In the genomic region with DNA sequence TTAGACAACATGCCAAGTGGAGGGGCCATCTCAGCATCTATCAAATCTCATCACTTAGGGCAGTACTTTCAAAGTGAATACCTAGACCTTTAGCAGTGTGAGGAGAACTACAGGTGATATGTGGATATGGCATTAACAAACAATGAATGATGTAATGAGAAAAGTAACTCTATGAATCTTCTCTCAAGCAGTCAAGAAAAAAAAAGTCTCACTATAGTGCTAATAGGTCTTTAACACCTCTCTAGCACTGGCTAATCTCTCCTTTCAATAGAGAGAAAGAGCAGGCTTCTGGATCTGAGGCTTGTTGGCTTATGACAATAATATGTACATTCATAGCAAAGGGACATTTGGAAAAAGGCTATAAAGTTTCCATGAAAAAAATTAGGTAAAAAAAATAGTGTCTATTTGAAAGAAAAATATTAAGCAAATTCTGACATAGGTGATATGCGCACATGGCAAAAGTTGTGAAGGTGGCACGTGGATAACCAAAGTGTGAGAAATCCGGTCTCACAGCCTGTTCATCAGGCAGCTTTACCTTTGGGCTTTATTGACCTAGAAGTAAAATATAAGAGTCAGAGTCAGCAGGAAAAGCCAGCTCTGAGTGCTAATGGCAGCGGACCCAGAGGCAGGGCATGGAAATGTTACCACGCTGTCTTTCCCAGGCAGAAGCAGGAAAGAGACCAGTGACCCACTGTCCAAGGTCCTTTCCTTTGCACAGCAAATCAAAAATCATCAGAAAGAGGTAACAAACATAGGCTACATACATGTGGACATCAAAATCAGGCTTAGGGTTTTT, we compare ENCODE assay signal across 15 cellular contexts.
A peak's percentile ranks its signal among the peaks of the same experiment; 100 is the strongest.
DNase-seq lines count a peak whose midpoint lies in the region; ATAC-seq and TF ChIP-seq lines count a peak whose summit lies in the region.
"Had no signal": no experiment of that assay in that cellular context is flagged by ENCODE, and none has a peak within 500 bp of the region (broad histone marks: within the 10 kb centered on the region; RNA-seq: fewer than 3 reads in every experiment).

No MANE protein-coding gene starts in this region.

- intact Hi-C loops in cardiac septum (cut with DNase I) = loop anchor here (5.0 kb wide), 1 partner anchor 205 kb away; a partner anchor contains a TSS

- no peaks in the 10 kb centered on the region for H3K9me3 ChIP-seq in cardiac muscle cell (ENCODE audit: low read depth)

- peaks cover 37% of the 10 kb centered on the region for H3K4me1 Mint-ChIP-seq in endothelial cell (ENCODE audit: unreplicated experiment)
- peaks cover 6% of the 10 kb centered on the region for H3K4me1 Mint-ChIP-seq in stimulated activated memory B cell treated with anti-CD40 and anti-IgM and Interleukin-4, amounts not matched to agents 10 μg/mL and 1 μg/mL and 100 μg/mL, for 72 hours

- H3K4me3 Mint-ChIP-seq in endothelial cell (ENCODE audit: unreplicated experiment) = no peak overlapping the region
- H3K4me3 Mint-ChIP-seq in stimulated activated memory B cell treated with anti-CD40 and anti-IgM and Interleukin-4, amounts not matched to agents 10 μg/mL and 1 μg/mL and 100 μg/mL, for 72 hours = no peak overlapping the region
- H3K4me3 Mint-ChIP-seq: activated CD8-positive, alpha-beta T cell treated with anti-CD3 and anti-CD28 coated beads, Interleukin-2, amount 10 ng/mL, durations not matched to agents 7 days and 5 days had no signal

- no peak overlapping the region for H3K4me3 ChIP-seq in cardiac muscle cell

- H3K27me3 Mint-ChIP-seq in endothelial cell (ENCODE audit: unreplicated experiment) = no peaks in the 10 kb centered on the region
- no peaks in the 10 kb centered on the region for H3K27me3 Mint-ChIP-seq in stimulated activated memory B cell treated with anti-CD40 and anti-IgM and Interleukin-4, amounts not matched to agents 10 μg/mL and 1 μg/mL and 100 μg/mL, for 72 hours

- H3K27ac ChIP-seq in cardiac muscle cell = peak overlapping the region; percentile 81

- TF ChIP-seq CTCF in cardiac muscle cell (IDR thresholded peaks at IDR 0.05; ENCODE audit: low read depth, low read length) (no peak), endothelial cell (IDR thresholded peaks at IDR 0.05; ENCODE audit: unreplicated experiment) (no peak)

- no peak overlapping the region for H3K27ac Mint-ChIP-seq in endothelial cell (ENCODE audit: unreplicated experiment)
- no peak overlapping the region for H3K27ac Mint-ChIP-seq in stimulated activated memory B cell treated with anti-CD40 and anti-IgM and Interleukin-4, amounts not matched to agents 10 μg/mL and 1 μg/mL and 100 μg/mL, for 72 hours
- H3K27ac Mint-ChIP-seq: activated CD8-positive, alpha-beta T cell treated with anti-CD3 and anti-CD28 coated beads, Interleukin-2, amount 10 ng/mL, durations not matched to agents 7 days and 5 days; activated T-helper 2 cell treated with anti-CD3 and anti-CD28 coated beads, Interferon-gamma antibody, Interleukin-2, Interleukin-4, amounts not matched to agents 10 μg/mL and 5 μg/mL and 100 μg/mL, durations not matched to agents 14 hours and 24 hours and 36 hours had no signal

- ATAC-seq in GM18868 (IDR thresholded peaks at IDR 0.05; ENCODE audit: unreplicated experiment) = no peak
- no peak for ATAC-seq in stimulated activated memory B cell treated with anti-CD40 and anti-IgM and Interleukin-4, amounts not matched to agents 10 μg/mL and 1 μg/mL and 100 μg/mL, for 72 hours
- ATAC-seq: activated CD8-positive, alpha-beta T cell treated with anti-CD3 and anti-CD28 coated beads, Interleukin-2, amount 10 ng/mL, durations not matched to agents 7 days and 5 days; sciatic nerve had no signal

- no peaks in the 10 kb centered on the region for H3K9me3 Mint-ChIP-seq in endothelial cell (ENCODE audit: unreplicated experiment)
- H3K9me3 Mint-ChIP-seq in stimulated activated memory B cell treated with anti-CD40 and anti-IgM and Interleukin-4, amounts not matched to agents 10 μg/mL and 1 μg/mL and 100 μg/mL, for 72 hours = no peaks in the 10 kb centered on the region
- H3K9me3 Mint-ChIP-seq: activated T-helper 2 cell treated with anti-CD3 and anti-CD28 coated beads, Interferon-gamma antibody, Interleukin-2, Interleukin-4, amounts not matched to agents 10 μg/mL and 5 μg/mL and 100 μg/mL, durations not matched to agents 14 hours and 24 hours and 36 hours had no signal

- no peak for TF ChIP-seq POLR2A in erythroblast (IDR thresholded peaks at IDR 0.05; ENCODE audit: low read length)

- no peaks in the 10 kb centered on the region for H3K27me3 ChIP-seq in cardiac muscle cell

- DNase-seq in cardiac muscle cell (ENCODE audit: low read depth in 1 of 2, low spot score in 1 of 2) (peak in 1 of 2 donors; percentile 56), cardiac septum (ENCODE audit: low spot score) (no peak), endothelial cell (ENCODE audit: low spot score) (peak; percentile 15), lung microvascular endothelial cell (ENCODE audit: low read depth in 2 of 2) (peak; percentile 80 to 99), erythroblast (lab: John Stamatoyannopoulos, UW) (no peak), GF-D8 (lab: John Stamatoyannopoulos, UW) (no peak)
- DNase-seq: activated CD8-positive, alpha-beta T cell treated with anti-CD3 and anti-CD28 coated beads, Interleukin-2, amount 10 ng/mL, durations not matched to agents 7 days and 5 days; COR-L47; foreskin melanocyte; NCI-H1092 treated with DMSO at 0.1 percent for 48 hours; stimulated activated CD4-positive, alpha-beta T cell treated with anti-CD3 and anti-CD28 coated beads, Interleukin-4, amount 100 ng/mL, for 4 hours had no signal

- H3K36me3 Mint-ChIP-seq in endothelial cell (ENCODE audit: low read depth, unreplicated experiment) = no peaks in the 10 kb centered on the region
- no peaks in the 10 kb centered on the region for H3K36me3 Mint-ChIP-seq in stimulated activated memory B cell treated with anti-CD40 and anti-IgM and Interleukin-4, amounts not matched to agents 10 μg/mL and 1 μg/mL and 100 μg/mL, for 72 hours

- H3K36me3 ChIP-seq in cardiac muscle cell = no peaks in the 10 kb centered on the region

- H3K4me1 ChIP-seq in cardiac muscle cell (ENCODE audit: low read depth) = peaks cover 54% of the 10 kb centered on the region

Comparison
In these comparisons a context has a peak if more than half of its experiments do, and no peak if none do; other contexts are left out.
1. DNase-seq: peak in endothelial cell (single experiment) and lung microvascular endothelial cell (2 of 2); none in cardiac septum (single experiment), erythroblast (0 of 2) and GF-D8 (single experiment).